Comparison of ENCODE assay signal across 13 cellular contexts in genomic region chr2:18413794-18414396, GRCh38.
DNase-seq lines count a peak whose midpoint lies in the region; ATAC-seq, FAIRE-seq and TF ChIP-seq lines count a peak whose summit lies in the region.
"Had no signal": no experiment of that assay in that cellular context is flagged by ENCODE, and none has a peak within 500 bp of the region (broad histone marks: within the 10 kb centered on the region; RNA-seq: fewer than 3 reads in every experiment).

No MANE protein-coding gene starts in this region.

- POLR2A ChIA-PET in A549 (lab: Yijun Ruan, JAX), result no interaction called here

- no peaks in the 10 kb centered on the region for H3K9me3 ChIP-seq in A549
- H3K9me3 ChIP-seq: testis had no signal

- DNase-seq in A549 (ENCODE audit: low read depth in 1 of 2, low spot score in 1 of 2), result peak; percentile 63 to 69
- DNase-seq in LHCN-M2 (ENCODE audit: low read depth), result peak; percentile 91
- DNase-seq in choroid plexus epithelial cell (ENCODE audit: low read depth), result peak; percentile 90
- peak; percentile 78 for DNase-seq in kidney tubule cell (ENCODE audit: low spot score)
- DNase-seq in ecto neural progenitor cell (ENCODE audit: low spot score), result no peak
- no peak for DNase-seq in GM19240 (ENCODE audit: insufficient read length, low spot score)
- DNase-seq: CD8-positive, alpha-beta memory T cell; NCI-H69; testis had no signal

- no peak for TF ChIP-seq CTCF in A549 (IDR thresholded peaks at IDR 0.05)
- TF ChIP-seq CTCF in choroid plexus epithelial cell (conservative IDR thresholded peaks at IDR 0.05; ENCODE audit: low read depth, low read length), result no peak

- WGBS in A549 (ENCODE audit: missing lambda C conversion rate), result 0% methylated on average over 1 of the region's 1 CpG

- peak; percentile 98 for ATAC-seq in A549
- ATAC-seq in HG02852 (IDR thresholded peaks at IDR 0.05; ENCODE audit: unreplicated experiment), result no peak
- ATAC-seq in GM21423 (IDR thresholded peaks at IDR 0.05; ENCODE audit: unreplicated experiment), result no peak

- peak; percentile 97 for FAIRE-seq in A549 (lab: Jason Lieb, UNC)
- FAIRE-seq: endometrium had no signal

- H3K4me2 ChIP-seq in A549, result peak overlapping the region; percentile 67

- H3K4me3 ChIP-seq in A549, result no peak overlapping the region
- no peak overlapping the region for H3K4me3 ChIP-seq in choroid plexus epithelial cell (ENCODE audit: low read depth, low read length)
- H3K4me3 ChIP-seq: testis had no signal

- CTCF ChIA-PET in A549 (lab: Yijun Ruan, JAX), result interaction anchor here (1.3 to 5.8 kb wide), 5 partner anchors 10 to 106 kb away, joined by 3 to 23 read pairs (median 4); no protein-coding TSS in a partner anchor

- TF ChIP-seq POLR2A in A549 (IDR thresholded peaks at IDR 0.05; ENCODE audit: low read length), result no peak

- H3K27ac ChIP-seq in A549, result peak overlapping the region; percentile 32 to 58
- H3K27ac ChIP-seq: HL-60, testis had no signal

- no peak for TF ChIP-seq EP300 in A549 (IDR thresholded peaks at IDR 0.05)

- TF ChIP-seq RAD21 in A549 (conservative IDR thresholded peaks at IDR 0.05 in 1 of 2, IDR thresholded peaks at IDR 0.05 in 1 of 2), result no peak

- H3K4me1 ChIP-seq in A549, result peaks cover 19% of the 10 kb centered on the region
- H3K4me1 ChIP-seq: testis had no signal

TF ChIP-seq in A549, 52 proteins besides CTCF, POLR2A, EP300 and RAD21:
- TF ChIP-seq FOSL2 (IDR thresholded peaks at IDR 0.05), result peak; percentile 76
- TF ChIP-seq FOSL2 (CRISPR knock-in tag; IDR thresholded peaks at IDR 0.05), result peak; percentile 87
- no peak for TF ChIP-seq KDM1A (IDR thresholded peaks at IDR 0.05; ENCODE audit: low read depth)
- no peak for TF ChIP-seq HDAC2 (IDR thresholded peaks at IDR 0.05)
- TF ChIP-seq NR3C1 (IDR thresholded peaks at IDR 0.05), result no peak
- TF ChIP-seq MAX (IDR thresholded peaks at IDR 0.05), result peak; percentile 70
- TF ChIP-seq JUN (IDR thresholded peaks at IDR 0.05), result peak in 1 of 2 experiments; percentile 21; a peak in 1 of 5 replicates
- TF ChIP-seq HOXB5 (CRISPR knock-in tag; IDR thresholded peaks at IDR 0.05), result no peak
- peak; percentile 72 for TF ChIP-seq JUNB (IDR thresholded peaks at IDR 0.05)
- TF ChIP-seq RNF2 (IDR thresholded peaks at IDR 0.05; ENCODE audit: borderline replicate concordance, low read depth), result no peak

Comparison
In these comparisons a context has a peak if more than half of its experiments do, and no peak if none do; other contexts are left out.
1. ATAC-seq: peak in A549 (2 of 2); none in HG02852 (single experiment) and GM21423 (single experiment).
2. DNase-seq: peak in A549 (2 of 2), LHCN-M2 (single experiment), choroid plexus epithelial cell (single experiment) and kidney tubule cell (single experiment); none in ecto neural progenitor cell (single experiment) and GM19240 (single experiment).